Comparison of ENCODE assay signal across 23 cellular contexts in genomic region chr12:38847247-38847646, GRCh38.
"Had no signal": no experiment of that assay in that cellular context is flagged by ENCODE, and none has a peak within 500 bp of the region (broad histone marks: within the 10 kb centered on the region; RNA-seq: fewer than 3 reads in every experiment).

No MANE protein-coding gene starts in this region.

- H3K4me1 Mint-ChIP-seq: activated naive CD4-positive, alpha-beta T cell treated with anti-CD3 and anti-CD28 coated beads, Interleukin-2, amount 10 ng/mL, durations not matched to agents 7 days and 5 days; activated naive CD8-positive, alpha-beta T cell treated with anti-CD3 and anti-CD28 coated beads for 36 hours had no signal

- H3K27me3 Mint-ChIP-seq: activated CD8-positive, alpha-beta T cell treated with anti-CD3 and anti-CD28 coated beads for 36 hours; activated naive CD4-positive, alpha-beta T cell treated with anti-CD3 and anti-CD28 coated beads, Interleukin-2, amount 10 ng/mL, durations not matched to agents 7 days and 5 days; activated naive CD8-positive, alpha-beta T cell treated with anti-CD3 and anti-CD28 coated beads for 36 hours had no signal

- H3K9ac ChIP-seq: KMS-11 had no signal

- H3K27ac Mint-ChIP-seq: activated CD8-positive, alpha-beta T cell treated with anti-CD3 and anti-CD28 coated beads for 36 hours; activated naive CD4-positive, alpha-beta T cell treated with anti-CD3 and anti-CD28 coated beads, Interleukin-2, amount 10 ng/mL, durations not matched to agents 7 days and 5 days; activated naive CD8-positive, alpha-beta T cell treated with anti-CD3 and anti-CD28 coated beads for 36 hours; activated T-cell treated with anti-CD3 and anti-CD28 coated beads, Interleukin-2, amount 50 U/mL, for 72 hours; activated T-helper 2 cell treated with anti-CD3 and anti-CD28 coated beads, Interferon-gamma antibody, Interleukin-2, Interleukin-4, amounts not matched to agents 10 μg/mL and 5 μg/mL and 100 μg/mL, durations not matched to agents 14 hours and 24 hours and 36 hours; T-helper 1 cell treated with Interleukin-12 subunit alpha and Interleukin-12 subunit beta and Interleukin-4 antibody, amounts not matched to agents 30 μg/mL and 1 μg/mL, for 36 hours had no signal

- H3K4me2 ChIP-seq: KMS-11, PC-9 had no signal

- DNase-seq: activated CD4-positive, alpha-beta T cell treated with anti-CD3 and anti-CD28 coated beads for 4 hours; activated CD8-positive, alpha-beta memory T cell treated with anti-CD3 and anti-CD28 coated beads, Interleukin-2, amount 50 U/mL, for 4 hours; activated CD8-positive, alpha-beta T cell treated with anti-CD3 and anti-CD28 coated beads for 36 hours; activated gamma-delta T cell treated with Interleukin-2 at 50 U/mL for 16 hours; activated naive CD4-positive, alpha-beta T cell treated with anti-CD3 and anti-CD28 coated beads, Interleukin-2, amount 10 ng/mL, durations not matched to agents 7 days and 5 days; activated naive CD8-positive, alpha-beta T cell treated with anti-CD3 and anti-CD28 coated beads for 36 hours; activated T-cell treated with anti-CD3 and anti-CD28 coated beads, Interleukin-2, amount 50 U/mL, for 72 hours; anterior cingulate cortex; caudate nucleus; NCI-H1105; NCI-H1436; NCI-H1694 treated with DMSO at 0.1 percent for 48 hours; NCI-H2029 treated with DMSO at 0.1 percent for 48 hours; NCI-H345; NCI-H510A; NCI-H526 treated with DMSO at 0.1 percent for 48 hours; NCI-H82; PC-9; SHP77 treated with DMSO at 0.1 percent for 48 hours had no signal

- ATAC-seq: activated CD4-positive, CD25-positive, alpha-beta regulatory T cell treated with anti-CD3 and anti-CD28 coated beads, Interleukin-2, amount 50 U/mL, for 24 hours; activated CD8-positive, alpha-beta T cell treated with anti-CD3 and anti-CD28 coated beads for 36 hours; activated T-cell treated with anti-CD3 and anti-CD28 coated beads, Interleukin-2, amount 50 U/mL, for 72 hours had no signal

- H3K4me3 ChIP-seq: PC-9 had no signal

- H2AFZ ChIP-seq: PC-9 had no signal

- H3K4me3 Mint-ChIP-seq: activated CD8-positive, alpha-beta T cell treated with anti-CD3 and anti-CD28 coated beads for 36 hours; activated naive CD4-positive, alpha-beta T cell treated with anti-CD3 and anti-CD28 coated beads, Interleukin-2, amount 10 ng/mL, durations not matched to agents 7 days and 5 days; activated naive CD8-positive, alpha-beta T cell treated with anti-CD3 and anti-CD28 coated beads for 36 hours; activated T-cell treated with anti-CD3 and anti-CD28 coated beads, Interleukin-2, amount 50 U/mL, for 72 hours; T-helper 1 cell treated with Interleukin-12 subunit alpha and Interleukin-12 subunit beta and Interleukin-4 antibody, amounts not matched to agents 30 μg/mL and 1 μg/mL, for 36 hours had no signal

- H3K9me3 Mint-ChIP-seq: activated CD8-positive, alpha-beta T cell treated with anti-CD3 and anti-CD28 coated beads for 36 hours; activated naive CD8-positive, alpha-beta T cell treated with anti-CD3 and anti-CD28 coated beads for 36 hours; activated T-helper 2 cell treated with anti-CD3 and anti-CD28 coated beads, Interferon-gamma antibody, Interleukin-2, Interleukin-4, amounts not matched to agents 10 μg/mL and 5 μg/mL and 100 μg/mL, durations not matched to agents 14 hours and 24 hours and 36 hours had no signal

- H3K36me3 Mint-ChIP-seq: activated naive CD4-positive, alpha-beta T cell treated with anti-CD3 and anti-CD28 coated beads, Interleukin-2, amount 10 ng/mL, durations not matched to agents 7 days and 5 days had no signal

- H3K27ac ChIP-seq: KMS-11, PC-9 had no signal
